Comparison of ENCODE assay signal across 10 cellular contexts in the genomic region with DNA sequence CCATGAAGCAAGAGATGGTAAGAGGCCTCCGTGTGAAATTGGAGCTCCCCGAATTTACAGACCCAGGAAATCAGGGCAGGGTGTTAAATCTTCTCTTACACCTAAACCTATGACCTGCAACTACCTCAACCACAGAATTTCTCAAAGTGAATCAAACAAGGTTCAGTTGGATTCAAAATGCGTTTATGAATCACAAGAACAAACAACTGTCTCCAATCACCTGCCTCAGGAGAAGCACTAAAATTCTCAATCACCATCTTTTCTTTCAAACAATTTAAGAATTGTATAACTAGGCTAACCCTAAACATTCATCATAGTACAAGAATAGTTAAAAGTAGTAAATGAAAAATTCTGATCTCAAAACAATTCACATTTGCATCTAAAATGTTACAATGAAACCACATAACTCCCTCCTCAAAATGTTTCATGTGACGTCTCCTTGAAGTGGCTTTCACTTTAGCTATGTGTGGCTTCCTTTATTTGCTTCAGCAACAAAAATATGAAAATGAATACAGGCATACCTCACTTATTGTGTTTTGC. TPM values are rescaled to one million over a fixed set of nuclear protein-coding genes. Genes with fewer than 3 reads are reported as not detected.
DNase-seq lines count a peak whose midpoint lies in the region; ATAC-seq and TF ChIP-seq lines count a peak whose summit lies in the region.
"Had no signal": no experiment of that assay in that cellular context is flagged by ENCODE, and none has a peak within 500 bp of the region (broad histone marks: within the 10 kb centered on the region; RNA-seq: fewer than 3 reads in every experiment).

No MANE protein-coding gene starts in this region.

- no peak overlapping the region for H3K27ac ChIP-seq in GM23248

- no peak overlapping the region for H3K9ac ChIP-seq in GM23248

- peaks cover 11% of the 10 kb centered on the region; the same call in 1 of the 2 replicates for H4K20me1 ChIP-seq in GM23248 (ENCODE audit: insufficient read depth)

- H3K27me3 Mint-ChIP-seq in natural killer cell (ENCODE audit: low read depth in 2 of 2) (no peaks in the 10 kb centered on the region), progenitor cell of endocrine pancreas (no peaks in the 10 kb centered on the region)

- peaks cover 99% of the 10 kb centered on the region for H3K79me2 ChIP-seq in GM23248 (ENCODE audit: insufficient read depth)

- H3K36me3 ChIP-seq in GM23248 (ENCODE audit: low read depth): no peaks in the 10 kb centered on the region

- H3K9me3 ChIP-seq in GM23248 (ENCODE audit: low read depth): no peaks in the 10 kb centered on the region

- 0 out of 2 replicates have a peak, but pooled peaks cover 10% of the 10 kb centered on the region for H3K4me1 ChIP-seq in GM23248 (ENCODE audit: insufficient read depth)

- no peaks in the 10 kb centered on the region for H3K9me2 ChIP-seq in GM23248 (ENCODE audit: insufficient read depth)

- H3K36me3 Mint-ChIP-seq in natural killer cell (no peaks in the 10 kb centered on the region), progenitor cell of endocrine pancreas (ENCODE audit: insufficient read depth) (no peaks in the 10 kb centered on the region)

- H3K4me3 Mint-ChIP-seq in natural killer cell (peak overlapping the region; percentile 74), progenitor cell of endocrine pancreas (ENCODE audit: low read depth) (no peak overlapping the region)

- peak; percentile 87 for ATAC-seq in GM18861 (IDR thresholded peaks at IDR 0.05; ENCODE audit: unreplicated experiment)
- ATAC-seq in GM21737 (IDR thresholded peaks at IDR 0.05; ENCODE audit: unreplicated experiment): peak; percentile 88
- ATAC-seq in HG03565 (IDR thresholded peaks at IDR 0.05; ENCODE audit: unreplicated experiment): peak; percentile 89
- peak; percentile 76 to 84 (median 84) for ATAC-seq in natural killer cell

- intact Hi-C loops in natural killer cell (cut with micrococcal nuclease): loop anchor here (1.0 to 5.0 kb wide), 3 partner anchors 17 to 89 kb away; no protein-coding TSS in a partner anchor

- H3K4me3 ChIP-seq in GM23248: no peak overlapping the region

- DNase-seq in natural killer cell (no peak), GM23248 (no peak), progenitor cell of endocrine pancreas (ENCODE audit: low spot score, unreplicated experiment) (no peak), NCI-H146 (lab: John Stamatoyannopoulos, UW) (no peak), EL (no peak)
- DNase-seq: anterior cingulate cortex; NK-92 treated with Interleukin-12 subunit alpha and Interleukin-12 subunit beta, amount 100 ng/mL, for 24 hours had no signal

- no peaks in the 10 kb centered on the region for H3K27me3 ChIP-seq in GM23248 (replicated peaks; ENCODE audit: insufficient read depth)

- H3K4me2 ChIP-seq in GM23248 (ENCODE audit: unreplicated experiment): no peak overlapping the region

- peaks cover 0 to 2% of the 10 kb centered on the region in 2 donors for H3K9me3 Mint-ChIP-seq in natural killer cell
- H3K9me3 Mint-ChIP-seq in progenitor cell of endocrine pancreas (ENCODE audit: low read depth): no peaks in the 10 kb centered on the region

- H3F3A ChIP-seq in GM23248 (ENCODE audit: insufficient read depth): no peaks in the 10 kb centered on the region

- H2AFZ ChIP-seq in GM23248: no peak overlapping the region

- in situ Hi-C loops in GM23248 (cut with MboI): no loop called here

- H3K27ac Mint-ChIP-seq in natural killer cell: peak overlapping the region; percentile 90 to 92
- H3K27ac Mint-ChIP-seq in progenitor cell of endocrine pancreas: no peak overlapping the region

- TF ChIP-seq CTCF in natural killer cell (IDR thresholded peaks at IDR 0.05) (no peak), progenitor cell of endocrine pancreas (IDR thresholded peaks at IDR 0.05; ENCODE audit: unreplicated experiment) (no peak)

- H3K4me1 Mint-ChIP-seq in natural killer cell (peaks cover 85 to 93% of the 10 kb centered on the region in 2 donors), progenitor cell of endocrine pancreas (ENCODE audit: low read depth) (no peaks in the 10 kb centered on the region)

- WGBS in GM23248 (ENCODE audit: low coverage in 1 of 2, low lambda C conversion rate in 2 of 2, missing lambda C conversion rate in 2 of 2), 2 experiments: 95 to 97% methylated on average over 4 of the region's 4 CpGs

RNA-seq across cellular contexts. Expression of gene PPP3CA, which starts 19.2 kb away (rescaled TPM):
- 10 to 100 TPM; 53.1 to 73.1 (median 58.0) TPM for total RNA-seq in natural killer cell
- total RNA-seq in GM23248 (2014; rRNA removed; shearing (Covaris generic)): 42.3 and 57.0 TPM in 2 replicates
- 40.9 and 42.8 TPM in 2 replicates for polyA plus RNA-seq in GM23248 (2016; fragmentation: Nextera tagmentation; extraction: Ambion mirVana)
- total RNA-seq in progenitor cell of endocrine pancreas: 22.5 and 27.4 TPM in 2 replicates
